8 cellular contexts compared by ENCODE assay signal in genomic region chr15:28737521-28738199, GRCh38. TPM values are rescaled to one million over a fixed set of nuclear protein-coding genes. Genes with fewer than 3 reads are reported as not detected.
DNase-seq lines count a peak whose midpoint lies in the region; ATAC-seq and TF ChIP-seq lines count a peak whose summit lies in the region.
"Not testable (repeated sequence)": the region's sequence is repeated elsewhere in the genome, so short reads cannot be mapped to it uniquely, and the experiment has no call there.

No MANE protein-coding gene starts in this region.

- H2AFZ ChIP-seq in neuron (ENCODE audit: low read depth, low read length) = peak overlapping the region; percentile 77

- TF ChIP-seq POLR2A in NB4 (IDR thresholded peaks at IDR 0.05; ENCODE audit: extremely low read depth, insufficient read length) = not testable (repeated sequence)

- CTCF ChIA-PET in activated CD8-positive, alpha-beta T cell treated with anti-CD3 and anti-CD28 coated beads for 36 hours (lab: Charles Lee) = not testable (repeated sequence)

- H3K27me3 ChIP-seq in neuron (ENCODE audit: insufficient read depth, low read length); stomach smooth muscle (ENCODE audit: control insufficient read depth in 1 of 2, insufficient read depth in 2 of 2, low read length in 2 of 2): not testable (repeated sequence)

- H3K4me1 Mint-ChIP-seq in activated CD8-positive, alpha-beta T cell treated with anti-CD3 and anti-CD28 coated beads for 36 hours (ENCODE audit: low read depth) = not testable (repeated sequence)

- H3K36me3 ChIP-seq in neuron (ENCODE audit: insufficient read depth, low read length); stomach smooth muscle (ENCODE audit: control insufficient read depth in 2 of 2, insufficient read depth in 2 of 2, low read length in 2 of 2): not testable (repeated sequence)

- TF ChIP-seq CTCF in NB4 (IDR thresholded peaks at IDR 0.05; ENCODE audit: low read depth, low read length); activated CD8-positive, alpha-beta T cell treated with anti-CD3 and anti-CD28 coated beads for 36 hours (IDR thresholded peaks at IDR 0.05): not testable (repeated sequence)

- H3K27ac ChIP-seq in stomach smooth muscle (ENCODE audit: low read length) = peak overlapping the region; percentile 58

- POLR2A ChIA-PET in activated CD8-positive, alpha-beta T cell treated with anti-CD3 and anti-CD28 coated beads for 36 hours (lab: Charles Lee) = not testable (repeated sequence)

- H3K9ac ChIP-seq in stomach smooth muscle (ENCODE audit: low read length in 2 of 2) = peak overlapping the region in 1 of 2 donors; percentile 70

- H3K9me3 Mint-ChIP-seq in activated CD8-positive, alpha-beta T cell treated with anti-CD3 and anti-CD28 coated beads for 36 hours = not testable (repeated sequence)

- H3K4me3 ChIP-seq in NB4 (ENCODE audit: low read depth, low read length) (peak overlapping the region; percentile 59), neuron (ENCODE audit: low read length) (peak overlapping the region; percentile 51), stomach smooth muscle (ENCODE audit: low read length in 2 of 2) (peak overlapping the region; percentile 40 to 58)

- peak; percentile 58 for DNase-seq in D341Med (ENCODE audit: low spot score)
- DNase-seq in GOT3 (lab: John Stamatoyannopoulos, UW) = peak; percentile 5
- peak; percentile 74 for DNase-seq in NB4 (ENCODE audit: low read depth)
- peak; percentile 60 for DNase-seq in activated CD8-positive, alpha-beta T cell treated with anti-CD3 and anti-CD28 coated beads for 36 hours
- peak; percentile 16 for DNase-seq in central memory CD4-positive, alpha-beta T cell
- peak; percentile 72 for DNase-seq in left ventricle myocardium superior

- intact Hi-C loops in activated CD8-positive, alpha-beta T cell treated with anti-CD3 and anti-CD28 coated beads for 36 hours (cut with micrococcal nuclease); left ventricle myocardium superior (cut with micrococcal nuclease): not testable (repeated sequence)

- ATAC-seq in activated CD8-positive, alpha-beta T cell treated with anti-CD3 and anti-CD28 coated beads for 36 hours = peak; percentile 55
- ATAC-seq in left ventricle myocardium superior = peak; percentile 96

- not testable (repeated sequence) for H3K27me3 Mint-ChIP-seq in activated CD8-positive, alpha-beta T cell treated with anti-CD3 and anti-CD28 coated beads for 36 hours

- H3K4me1 ChIP-seq in neuron (ENCODE audit: insufficient read depth, low read length); stomach smooth muscle (ENCODE audit: control insufficient read depth, insufficient read depth, low read length): not testable (repeated sequence)

- H3K36me3 Mint-ChIP-seq in activated CD8-positive, alpha-beta T cell treated with anti-CD3 and anti-CD28 coated beads for 36 hours (ENCODE audit: low read depth) = not testable (repeated sequence)

- peak overlapping the region; percentile 78 for H3K27ac Mint-ChIP-seq in activated CD8-positive, alpha-beta T cell treated with anti-CD3 and anti-CD28 coated beads for 36 hours

- peak overlapping the region; percentile 80 for H3K4me3 Mint-ChIP-seq in activated CD8-positive, alpha-beta T cell treated with anti-CD3 and anti-CD28 coated beads for 36 hours

- not testable (repeated sequence) for H3K9me3 ChIP-seq in neuron (ENCODE audit: low read length); stomach smooth muscle (ENCODE audit: control insufficient read depth in 2 of 2, low read length in 2 of 2)

RNA-seq across cellular contexts. Expression of gene GOLGA8M, which starts 25.4 kb away (rescaled TPM):
- 1 to 10 TPM in 1 of 2 experiments, under 1 TPM in 1; 0.99 to 1.0 TPM for total RNA-seq in activated CD8-positive, alpha-beta T cell treated with anti-CD3 and anti-CD28 coated beads for 36 hours
- 1.4 TPM for total RNA-seq in left ventricle myocardium superior

Comparison
In these comparisons a context has a peak if more than half of its experiments do, and no peak if none do; other contexts are left out.
1. Peak in every context shown above with its lines: DNase-seq, ATAC-seq, H3K4me3 ChIP-seq and H3K27ac ChIP-seq.
2. DNase-seq: peak in every context shown above with its lines; median percentile 74 in NB4; 72 in left ventricle myocardium superior; 60 in activated CD8-positive, alpha-beta T cell treated with anti-CD3 and anti-CD28 coated beads for 36 hours; 58 in D341Med; 16 in central memory CD4-positive, alpha-beta T cell; 5 in GOT3.